ENCODE assay signal across 2 cellular contexts in the genomic region with DNA sequence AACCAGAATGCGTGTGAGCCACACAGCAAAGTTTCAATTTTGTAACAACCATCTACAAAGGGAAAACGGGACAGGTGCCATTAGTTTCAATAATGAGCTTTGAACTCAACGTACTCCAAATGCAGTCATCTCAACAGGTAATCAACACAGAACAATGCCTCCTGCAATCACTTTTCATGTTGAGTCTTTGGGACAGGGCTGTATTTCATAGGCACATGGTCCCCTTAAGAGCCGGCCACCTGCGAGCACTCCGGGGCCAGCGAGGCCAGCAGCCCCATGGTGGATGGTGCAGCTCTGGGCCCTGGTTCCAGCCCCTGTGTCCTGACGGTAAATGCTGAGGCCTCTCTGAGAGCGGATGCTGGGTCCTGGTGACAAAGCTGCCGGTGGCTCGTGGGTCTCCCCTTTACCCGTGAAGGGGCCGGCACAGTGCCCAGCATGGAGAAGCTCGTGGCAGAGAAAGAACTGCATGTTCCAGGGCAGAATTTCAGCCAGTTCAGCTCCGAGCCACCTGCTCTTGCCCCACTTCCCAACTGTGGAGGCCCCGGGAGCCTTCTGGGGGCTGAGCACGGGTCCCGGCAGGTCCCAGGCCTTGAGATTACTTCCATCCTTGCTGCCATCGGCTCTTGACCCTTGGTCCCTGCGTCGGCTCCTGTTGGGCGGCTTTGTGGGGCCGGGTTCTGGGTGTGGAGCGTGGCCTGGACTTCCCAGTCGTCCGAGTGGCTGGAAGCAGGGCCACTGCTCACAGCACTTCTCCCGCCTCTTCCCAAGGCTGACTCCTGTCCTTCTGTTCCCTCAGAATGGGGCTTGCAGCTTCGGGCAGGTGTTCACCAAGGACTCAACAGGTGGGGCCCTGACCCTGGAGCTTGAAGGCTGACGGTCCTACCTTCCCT.
TF ChIP-seq lines count a peak whose summit lies in the region.

No MANE protein-coding gene starts in this region.

TF ChIP-seq in SK-N-SH, 30 proteins besides CTCF, POLR2A, EP300 and RAD21 (continued from another document):
- TF ChIP-seq, protein P1, sequence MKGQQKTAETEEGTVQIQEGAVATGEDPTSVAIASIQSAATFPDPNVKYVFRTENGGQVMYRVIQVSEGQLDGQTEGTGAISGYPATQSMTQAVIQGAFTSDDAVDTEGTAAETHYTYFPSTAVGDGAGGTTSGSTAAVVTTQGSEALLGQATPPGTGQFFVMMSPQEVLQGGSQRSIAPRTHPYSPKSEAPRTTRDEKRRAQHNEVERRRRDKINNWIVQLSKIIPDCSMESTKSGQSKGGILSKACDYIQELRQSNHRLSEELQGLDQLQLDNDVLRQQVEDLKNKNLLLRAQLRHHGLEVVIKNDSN (IDR thresholded peaks at IDR 0.05; ENCODE audit: borderline replicate concordance, low read depth): no peak
- TF ChIP-seq SMC3 (IDR thresholded peaks at IDR 0.05; ENCODE audit: low read depth, low read length) (no peak), RCOR1 (IDR thresholded peaks at IDR 0.05; ENCODE audit: low read length) (no peak)

TF ChIP-seq in SK-N-SH treated with all-trans-retinoic acid at 6 μM for 48 hours, 23 proteins besides CTCF, POLR2A, EP300 and RAD21 (continued from another document):
- TF ChIP-seq, protein P2, sequence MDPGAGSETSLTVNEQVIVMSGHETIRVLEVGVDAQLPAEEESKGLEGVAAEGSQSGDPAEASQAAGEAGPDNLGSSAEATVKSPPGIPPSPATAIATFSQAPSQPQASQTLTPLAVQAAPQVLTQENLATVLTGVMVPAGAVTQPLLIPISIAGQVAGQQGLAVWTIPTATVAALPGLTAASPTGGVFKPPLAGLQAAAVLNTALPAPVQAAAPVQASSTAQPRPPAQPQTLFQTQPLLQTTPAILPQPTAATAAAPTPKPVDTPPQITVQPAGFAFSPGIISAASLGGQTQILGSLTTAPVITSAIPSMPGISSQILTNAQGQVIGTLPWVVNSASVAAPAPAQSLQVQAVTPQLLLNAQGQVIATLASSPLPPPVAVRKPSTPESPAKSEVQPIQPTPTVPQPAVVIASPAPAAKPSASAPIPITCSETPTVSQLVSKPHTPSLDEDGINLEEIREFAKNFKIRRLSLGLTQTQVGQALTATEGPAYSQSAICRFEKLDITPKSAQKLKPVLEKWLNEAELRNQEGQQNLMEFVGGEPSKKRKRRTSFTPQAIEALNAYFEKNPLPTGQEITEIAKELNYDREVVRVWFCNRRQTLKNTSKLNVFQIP (CRISPR knock-in tag; IDR thresholded peaks at IDR 0.05; ENCODE audit: borderline replicate concordance, low read depth): no peak
- TF ChIP-seq SNAI2 (CRISPR knock-in tag; IDR thresholded peaks at IDR 0.05): no peak
